Comparison of ENCODE assay signal across 8 cellular contexts in genomic region chr15:77496710-77497107, GRCh38.
DNase-seq lines count a peak whose midpoint lies in the region; ATAC-seq and TF ChIP-seq lines count a peak whose summit lies in the region.

No MANE protein-coding gene starts in this region.

- no peaks in the 10 kb centered on the region for H4K20me1 ChIP-seq in DND-41 (ENCODE audit: insufficient read depth, low read length)

- H3K79me2 ChIP-seq in DND-41 (ENCODE audit: insufficient read depth, low read length): no peaks in the 10 kb centered on the region

- 30% methylated on average over 16 of the region's 16 CpGs for WGBS in HUES64
- WGBS in suprapubic skin: 17% methylated on average over 16 of the region's 16 CpGs

- H2AFZ ChIP-seq in DND-41 (ENCODE audit: low read depth, low read length): 0 out of 2 replicates have a peak overlapping the region, but pooled peaks have one; percentile 36

- H3K36me3 ChIP-seq in DND-41 (ENCODE audit: insufficient read depth, low read length) (no peaks in the 10 kb centered on the region), HUES64 (ENCODE audit: insufficient read depth, low read length) (no peaks in the 10 kb centered on the region), suprapubic skin (no peaks in the 10 kb centered on the region)

- TF ChIP-seq EP300 in suprapubic skin (IDR thresholded peaks at IDR 0.05): no peak

- no peaks in the 10 kb centered on the region for H3K27me3 ChIP-seq in DND-41 (ENCODE audit: insufficient read depth, low read length, poor library complexity)
- no peaks in the 10 kb centered on the region for H3K27me3 ChIP-seq in HUES64 (ENCODE audit: insufficient read depth, low read length)
- no peaks in the 10 kb centered on the region for H3K27me3 ChIP-seq in suprapubic skin

- peaks cover 15% of the 10 kb centered on the region for H3K4me1 Mint-ChIP-seq in activated T-helper 2 cell treated with anti-CD3 and anti-CD28 coated beads, Interferon-gamma antibody, Interleukin-2, Interleukin-4, amounts not matched to agents 10 μg/mL and 5 μg/mL and 100 μg/mL, durations not matched to agents 14 hours and 24 hours and 36 hours (ENCODE audit: low read depth)

- H3K9me3 Mint-ChIP-seq in activated T-helper 2 cell treated with anti-CD3 and anti-CD28 coated beads, Interferon-gamma antibody, Interleukin-2, Interleukin-4, amounts not matched to agents 10 μg/mL and 5 μg/mL and 100 μg/mL, durations not matched to agents 14 hours and 24 hours and 36 hours: no peaks in the 10 kb centered on the region

- H3K27ac Mint-ChIP-seq in activated T-helper 2 cell treated with anti-CD3 and anti-CD28 coated beads, Interferon-gamma antibody, Interleukin-2, Interleukin-4, amounts not matched to agents 10 μg/mL and 5 μg/mL and 100 μg/mL, durations not matched to agents 14 hours and 24 hours and 36 hours: no peak overlapping the region

- TF ChIP-seq CTCF in DND-41 (IDR thresholded peaks at IDR 0.05; ENCODE audit: borderline replicate concordance, extremely low read depth, low read length, poor library complexity, severe bottlenecking): peak; percentile 84
- peak in 2 of 3 donors; percentile 18 to 37 for TF ChIP-seq CTCF in omental fat pad (IDR thresholded peaks at IDR 0.05)
- peak; percentile 88 to 94 for TF ChIP-seq CTCF in suprapubic skin (IDR thresholded peaks at IDR 0.05)

- no peak overlapping the region for H3K9ac ChIP-seq in DND-41 (ENCODE audit: low read depth, low read length)
- peak overlapping the region; percentile 45 for H3K9ac ChIP-seq in HUES64 (ENCODE audit: low read depth, low read length)

- peak; percentile 68 for DNase-seq in DND-41
- peak; percentile 63 to 67 for DNase-seq in SHP77 (lab: John Stamatoyannopoulos, UW)
- peak; percentile 52 for DNase-seq in activated T-helper 2 cell treated with anti-CD3 and anti-CD28 coated beads, Interferon-gamma antibody, Interleukin-2, Interleukin-4, amounts not matched to agents 10 μg/mL and 5 μg/mL and 100 μg/mL, durations not matched to agents 14 hours and 24 hours and 36 hours (ENCODE audit: low spot score)
- peak; percentile 62 for DNase-seq in foreskin melanocyte
- peak; percentile 80 for DNase-seq in omental fat pad (ENCODE audit: low spot score)
- peak; percentile 92 to 93 for DNase-seq in suprapubic skin (ENCODE audit: low spot score in 2 of 2)

- H3K4me3 ChIP-seq in DND-41 (ENCODE audit: low read depth in 1 of 2, low read length in 2 of 2) (no peak overlapping the region), HUES64 (ENCODE audit: low read length) (no peak overlapping the region), suprapubic skin (no peak overlapping the region)

- no peaks in the 10 kb centered on the region for H3K27me3 Mint-ChIP-seq in activated T-helper 2 cell treated with anti-CD3 and anti-CD28 coated beads, Interferon-gamma antibody, Interleukin-2, Interleukin-4, amounts not matched to agents 10 μg/mL and 5 μg/mL and 100 μg/mL, durations not matched to agents 14 hours and 24 hours and 36 hours (ENCODE audit: low read depth)

- TF ChIP-seq POLR2A in suprapubic skin (IDR thresholded peaks at IDR 0.05): no peak

- ATAC-seq in DND-41 (ENCODE audit: insufficient read depth, low read depth) (peak; percentile 80), omental fat pad (ENCODE audit: low FRiP score) (peak; percentile 92), HG03135 (IDR thresholded peaks at IDR 0.05; ENCODE audit: unreplicated experiment) (no peak)

- H3K4me2 ChIP-seq in DND-41 (ENCODE audit: insufficient read depth, low read length): no peak overlapping the region

- H3K27ac ChIP-seq in DND-41 (ENCODE audit: low read length) (no peak overlapping the region), HUES64 (ENCODE audit: low read depth, low read length) (peak overlapping the region; percentile 74), suprapubic skin (peak overlapping the region; percentile 61)

- H3K9me3 ChIP-seq in DND-41 (ENCODE audit: insufficient read depth, low read length, severe bottlenecking) (no peaks in the 10 kb centered on the region), HUES64 (ENCODE audit: insufficient read depth, low read depth, low read length) (no peaks in the 10 kb centered on the region), suprapubic skin (no peaks in the 10 kb centered on the region)

- no peak overlapping the region for H3K4me3 Mint-ChIP-seq in activated T-helper 2 cell treated with anti-CD3 and anti-CD28 coated beads, Interferon-gamma antibody, Interleukin-2, Interleukin-4, amounts not matched to agents 10 μg/mL and 5 μg/mL and 100 μg/mL, durations not matched to agents 14 hours and 24 hours and 36 hours (ENCODE audit: low read depth)

- H3K4me1 ChIP-seq in DND-41 (ENCODE audit: insufficient read depth, low read length) (peaks cover 15% of the 10 kb centered on the region), HUES64 (ENCODE audit: insufficient read depth, low read length) (peaks cover 40% of the 10 kb centered on the region), suprapubic skin (peaks cover 55% of the 10 kb centered on the region)

- no peaks in the 10 kb centered on the region for H3K36me3 Mint-ChIP-seq in activated T-helper 2 cell treated with anti-CD3 and anti-CD28 coated beads, Interferon-gamma antibody, Interleukin-2, Interleukin-4, amounts not matched to agents 10 μg/mL and 5 μg/mL and 100 μg/mL, durations not matched to agents 14 hours and 24 hours and 36 hours (ENCODE audit: low read depth)

- intact Hi-C loops in activated T-helper 2 cell treated with anti-CD3 and anti-CD28 coated beads, Interferon-gamma antibody, Interleukin-2, Interleukin-4, amounts not matched to agents 10 μg/mL and 5 μg/mL and 100 μg/mL, durations not matched to agents 14 hours and 24 hours and 36 hours (cut with micrococcal nuclease): loop anchor here (1.0 to 10.0 kb wide), 4 partner anchors 46 to 562 kb away; partner anchors contain the start of gene RCN2

Comparison
In these comparisons a context has a peak if more than half of its experiments do, and no peak if none do; other contexts are left out.
1. CTCF ChIP-seq: peak in every context shown above with its lines; median percentile 91 in suprapubic skin; 84 in DND-41; 28 in omental fat pad.